6 cellular contexts compared by ENCODE assay signal in the genomic region with DNA sequence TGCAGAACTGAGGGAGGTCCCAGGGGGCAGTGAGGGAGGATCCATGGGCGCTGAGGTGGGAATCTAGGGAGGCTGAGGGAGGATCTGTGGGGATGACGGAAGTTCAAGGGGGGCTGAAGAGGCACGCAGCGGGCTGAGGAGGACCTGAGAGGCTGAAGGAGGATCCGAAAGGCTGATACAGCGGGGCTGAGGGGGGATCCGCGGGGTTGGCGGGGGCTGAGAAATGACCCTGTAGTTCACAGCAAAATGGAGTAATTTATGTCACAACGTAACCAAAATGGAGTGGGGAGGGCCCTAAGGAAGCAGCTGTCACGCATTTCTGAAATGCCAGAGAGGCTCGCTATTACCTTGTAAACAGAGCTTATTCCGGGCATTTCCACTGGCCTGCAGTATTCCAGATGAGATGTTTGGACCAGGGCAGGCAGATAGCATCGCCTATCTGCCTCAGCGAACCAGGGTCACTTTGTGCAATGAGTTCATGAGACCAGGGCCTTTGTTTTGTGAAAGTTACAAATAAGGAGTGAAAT. TPM values are rescaled to one million over a fixed set of nuclear protein-coding genes. Genes with fewer than 3 reads are reported as not detected.
DNase-seq lines count a peak whose midpoint lies in the region; TF ChIP-seq lines count a peak whose summit lies in the region.

No MANE protein-coding gene starts in this region.

- CTCF ChIA-PET in MCF 10A (lab: Yijun Ruan, JAX) = interaction anchor here (0.5 to 3.9 kb wide), 16 partner anchors 9 to 1441 kb away, joined by 3 to 26 read pairs (median 6); partner anchors contain the start of gene IBA57

- no peaks in the 10 kb centered on the region for H3K9me3 Mint-ChIP-seq in T-helper 1 cell treated with Interleukin-12 subunit alpha and Interleukin-12 subunit beta and Interleukin-4 antibody, amounts not matched to agents 30 μg/mL and 1 μg/mL, for 36 hours
- no peaks in the 10 kb centered on the region for H3K9me3 Mint-ChIP-seq in MCF 10A (ENCODE audit: unreplicated experiment)
- H3K9me3 Mint-ChIP-seq in nephron progenitor cell = peaks cover 4% of the 10 kb centered on the region

- POLR2A ChIA-PET in MCF 10A (lab: Yijun Ruan, JAX) = interaction anchor here (0.5 to 10.8 kb wide), 20 partner anchors 11 to 1508 kb away, joined by 3 to 128 read pairs (median 6); partner anchors contain the start of genes ARF1, GUK1 and IBA57

- TF ChIP-seq CTCF in MCF 10A (IDR thresholded peaks at IDR 0.05; ENCODE audit: unreplicated experiment) (no peak), nephron progenitor cell (IDR thresholded peaks at IDR 0.05) (no peak)

- peaks cover 13% of the 10 kb centered on the region for H3K4me1 Mint-ChIP-seq in T-helper 1 cell treated with Interleukin-12 subunit alpha and Interleukin-12 subunit beta and Interleukin-4 antibody, amounts not matched to agents 30 μg/mL and 1 μg/mL, for 36 hours (ENCODE audit: low read depth)
- H3K4me1 Mint-ChIP-seq in MCF 10A (ENCODE audit: insufficient read depth, unreplicated experiment) (peaks cover 8% of the 10 kb centered on the region), nephron progenitor cell (peaks cover 23% of the 10 kb centered on the region)

- intact Hi-C loops in MCF 10A (cut with micrococcal nuclease) = loop anchor here (1.0 to 10.0 kb wide), 3 partner anchors 30 to 625 kb away; partner anchors contain the start of gene GUK1

- peak overlapping the region; percentile 89 for H3K4me3 Mint-ChIP-seq in T-helper 1 cell treated with Interleukin-12 subunit alpha and Interleukin-12 subunit beta and Interleukin-4 antibody, amounts not matched to agents 30 μg/mL and 1 μg/mL, for 36 hours
- H3K4me3 Mint-ChIP-seq in MCF 10A (ENCODE audit: unreplicated experiment) (peak overlapping the region; percentile 95), nephron progenitor cell (peak overlapping the region; percentile 95)

- no peak for DNase-seq in T-helper 1 cell
- no peak for DNase-seq in MCF 10A (ENCODE audit: unreplicated experiment)
- DNase-seq in nephron progenitor cell = no peak
- no peak for DNase-seq in AG08395 (ENCODE audit: low spot score)
- no peak for DNase-seq in mucosa of gallbladder (ENCODE audit: low spot score)

- H3K36me3 Mint-ChIP-seq in T-helper 1 cell treated with Interleukin-12 subunit alpha and Interleukin-12 subunit beta and Interleukin-4 antibody, amounts not matched to agents 30 μg/mL and 1 μg/mL, for 36 hours (ENCODE audit: low read depth) = peaks cover 2% of the 10 kb centered on the region
- peaks cover 19% of the 10 kb centered on the region for H3K36me3 Mint-ChIP-seq in MCF 10A (ENCODE audit: insufficient read depth, unreplicated experiment)
- H3K36me3 Mint-ChIP-seq in nephron progenitor cell (ENCODE audit: low read depth) = no peaks in the 10 kb centered on the region

- no TSS peak for BruUV-seq in MCF 10A (replicated peaks; lab: Mats Ljungman, UMichigan)

- H3K27me3 Mint-ChIP-seq in T-helper 1 cell treated with Interleukin-12 subunit alpha and Interleukin-12 subunit beta and Interleukin-4 antibody, amounts not matched to agents 30 μg/mL and 1 μg/mL, for 36 hours (ENCODE audit: low read depth) = no peaks in the 10 kb centered on the region
- H3K27me3 Mint-ChIP-seq in MCF 10A (ENCODE audit: insufficient read depth, unreplicated experiment) (no peaks in the 10 kb centered on the region), nephron progenitor cell (ENCODE audit: low read depth, poor library complexity) (peaks cover 27% of the 10 kb centered on the region)

- H3K27ac Mint-ChIP-seq in T-helper 1 cell treated with Interleukin-12 subunit alpha and Interleukin-12 subunit beta and Interleukin-4 antibody, amounts not matched to agents 30 μg/mL and 1 μg/mL, for 36 hours = peak overlapping the region; percentile 94
- H3K27ac Mint-ChIP-seq in MCF 10A (ENCODE audit: low read depth, unreplicated experiment) = peak overlapping the region; percentile 92
- H3K27ac Mint-ChIP-seq in nephron progenitor cell = peak overlapping the region; percentile 70

RNA-seq across cellular contexts. Expression of gene MRPL55, which starts 0.9 kb away (rescaled TPM):
- 85.4 and 111 TPM in 2 replicates for total RNA-seq in MCF 10A (2022)
- total RNA-seq in mucosa of gallbladder = 56.1 TPM

RNA-seq across cellular contexts. Expression of gene C1orf35, which starts 6.9 kb away (rescaled TPM):
- total RNA-seq in MCF 10A (2022) (48.9 and 49.2 TPM in 2 replicates), mucosa of gallbladder (22.4 TPM)

RNA-seq across cellular contexts. Expression of gene ARF1, which starts 27.5 kb away (rescaled TPM):
- total RNA-seq in MCF 10A (2022) (870 and 1,140 TPM in 2 replicates), mucosa of gallbladder (419 TPM)

RNA-seq across cellular contexts. Expression of gene GUK1, which starts 30.1 kb away (rescaled TPM):
- total RNA-seq in MCF 10A (2022) = 495 and 510 TPM in 2 replicates
- 235 TPM for total RNA-seq in mucosa of gallbladder

RNA-seq across cellular contexts. Expression of gene GJC2, which starts 39.7 kb away (rescaled TPM):
- 9.0 and 18.5 TPM in 2 replicates for total RNA-seq in MCF 10A (2022)
- total RNA-seq in mucosa of gallbladder = 2.8 TPM
